In genomic region chr16:86891121-86891520, GRCh38 we compare ENCODE assay signal across 24 cellular contexts.
"Had no signal": no experiment of that assay in that cellular context is flagged by ENCODE, and none has a peak within 500 bp of the region (broad histone marks: within the 10 kb centered on the region; RNA-seq: fewer than 3 reads in every experiment).

No MANE protein-coding gene starts in this region.

- H2AFZ ChIP-seq: hepatocyte had no signal

- H3K79me2 ChIP-seq: hepatocyte had no signal

- H3K4me2 ChIP-seq: hepatocyte had no signal

- ATAC-seq: effector memory CD8-positive, alpha-beta T cell; foreskin keratinocyte; gastroesophageal sphincter; left colon; left lobe of liver; lower lobe of right lung; mucosa of descending colon; naive thymus-derived CD8-positive, alpha-beta T cell had no signal

- H3K4me1 ChIP-seq: esophagus muscularis mucosa, foreskin keratinocyte, gastroesophageal sphincter, left ventricle myocardium inferior, lower lobe of right lung had no signal

- H3K27ac ChIP-seq: coronary artery, esophagus muscularis mucosa, foreskin keratinocyte, gastroesophageal sphincter, heart left ventricle, hepatocyte, left ventricle myocardium inferior, lower lobe of right lung had no signal

- H3K27me3 ChIP-seq: foreskin keratinocyte, heart left ventricle had no signal

- DNase-seq: dermis blood vessel endothelial cell; effector CD8-positive, alpha-beta T cell; effector memory CD8-positive, alpha-beta T cell; endodermal cell; foreskin keratinocyte; heart left ventricle; hypothalamus; left colon; left ventricle myocardium inferior; lower lobe of right lung; mesenchymal stem cell; mucosa of descending colon; naive B cell; naive thymus-derived CD8-positive, alpha-beta T cell had no signal

- H3K9me3 ChIP-seq: esophagus muscularis mucosa, gastroesophageal sphincter, heart left ventricle, left ventricle myocardium inferior, lower lobe of right lung, mucosa of descending colon had no signal

- H3K36me3 ChIP-seq: esophagus muscularis mucosa, gastroesophageal sphincter, heart left ventricle, left ventricle myocardium inferior, lower lobe of right lung had no signal

- H3K4me3 ChIP-seq: coronary artery, esophagus muscularis mucosa, gastroesophageal sphincter, heart left ventricle, hepatocyte, left ventricle myocardium inferior, lower lobe of right lung, mucosa of descending colon had no signal

- FAIRE-seq: colon, endometrium, frontal cortex, islet of Langerhans, keratinocyte had no signal
